21 cellular contexts compared by ENCODE assay signal in the genomic region with DNA sequence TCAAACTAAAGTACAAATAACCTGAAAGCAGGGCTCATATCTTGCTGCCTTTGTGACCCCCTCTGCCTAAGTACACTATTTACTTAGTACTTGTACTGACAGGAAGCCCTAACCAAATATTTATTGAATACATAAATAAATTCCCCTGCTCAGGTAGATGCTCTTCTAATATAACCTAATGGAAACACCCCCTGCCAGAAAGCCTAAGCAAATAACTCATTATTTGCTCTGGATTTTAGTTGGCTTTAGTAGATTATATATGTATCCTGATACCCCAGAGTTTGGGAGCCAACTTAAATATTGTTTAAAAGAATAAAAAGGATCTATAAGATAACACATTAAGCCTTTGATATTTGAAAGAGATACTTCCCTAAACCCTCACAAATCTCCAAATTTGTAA.
"Had no signal": no experiment of that assay in that cellular context is flagged by ENCODE, and none has a peak within 500 bp of the region (broad histone marks: within the 10 kb centered on the region; RNA-seq: fewer than 3 reads in every experiment).

No MANE protein-coding gene starts in this region.

- H3K4me3 ChIP-seq: heart left ventricle, prostate gland, sigmoid colon, skin epidermis, stomach, thoracic aorta, transverse colon had no signal

- H3K36me3 ChIP-seq: heart left ventricle, prostate gland, sigmoid colon, stomach, thoracic aorta, transverse colon had no signal

- H3K4me3 Mint-ChIP-seq: naive B cell, nephron had no signal

- H3K9me3 ChIP-seq: heart left ventricle, prostate gland, sigmoid colon, stomach, thoracic aorta, transverse colon had no signal

- H3K4me1 Mint-ChIP-seq: naive B cell, nephron had no signal

- FAIRE-seq: endometrium, frontal cortex had no signal

- ATAC-seq: esophagus mucosa, heart left ventricle had no signal

- H3K27ac Mint-ChIP-seq: naive B cell, nephron had no signal

- H2AFZ ChIP-seq: parathyroid adenoma had no signal

- H3K36me3 Mint-ChIP-seq: naive B cell had no signal

- H3K4me1 ChIP-seq: heart left ventricle, parathyroid adenoma, prostate gland, sigmoid colon, transverse colon had no signal

- H3K27ac ChIP-seq: heart left ventricle, parathyroid adenoma, prostate gland, sigmoid colon, skin epidermis, stomach, thoracic aorta, transverse colon had no signal

- H3K79me2 ChIP-seq: parathyroid adenoma had no signal

- H3K9ac ChIP-seq: parathyroid adenoma had no signal

- DNase-seq: effector memory CD4-positive, alpha-beta T cell; heart left ventricle; hippocampal formation; mesendoderm; naive B cell; retina; sigmoid colon; stimulated activated CD4-positive, alpha-beta T cell treated with anti-CD3 and anti-CD28 coated beads, Interleukin-2, amount 100 ng/mL, for 24 hours; stimulated activated CD4-positive, alpha-beta T cell treated with anti-CD3 and anti-CD28 coated beads, Interleukin-4, amount 100 ng/mL, for 4 hours; stimulated activated naive CD4-positive, alpha-beta T cell; stomach; substantia nigra; transverse colon had no signal

- H3K27me3 ChIP-seq: sigmoid colon, stomach, transverse colon had no signal

- H3K9me3 Mint-ChIP-seq: nephron had no signal
